In the genomic region with DNA sequence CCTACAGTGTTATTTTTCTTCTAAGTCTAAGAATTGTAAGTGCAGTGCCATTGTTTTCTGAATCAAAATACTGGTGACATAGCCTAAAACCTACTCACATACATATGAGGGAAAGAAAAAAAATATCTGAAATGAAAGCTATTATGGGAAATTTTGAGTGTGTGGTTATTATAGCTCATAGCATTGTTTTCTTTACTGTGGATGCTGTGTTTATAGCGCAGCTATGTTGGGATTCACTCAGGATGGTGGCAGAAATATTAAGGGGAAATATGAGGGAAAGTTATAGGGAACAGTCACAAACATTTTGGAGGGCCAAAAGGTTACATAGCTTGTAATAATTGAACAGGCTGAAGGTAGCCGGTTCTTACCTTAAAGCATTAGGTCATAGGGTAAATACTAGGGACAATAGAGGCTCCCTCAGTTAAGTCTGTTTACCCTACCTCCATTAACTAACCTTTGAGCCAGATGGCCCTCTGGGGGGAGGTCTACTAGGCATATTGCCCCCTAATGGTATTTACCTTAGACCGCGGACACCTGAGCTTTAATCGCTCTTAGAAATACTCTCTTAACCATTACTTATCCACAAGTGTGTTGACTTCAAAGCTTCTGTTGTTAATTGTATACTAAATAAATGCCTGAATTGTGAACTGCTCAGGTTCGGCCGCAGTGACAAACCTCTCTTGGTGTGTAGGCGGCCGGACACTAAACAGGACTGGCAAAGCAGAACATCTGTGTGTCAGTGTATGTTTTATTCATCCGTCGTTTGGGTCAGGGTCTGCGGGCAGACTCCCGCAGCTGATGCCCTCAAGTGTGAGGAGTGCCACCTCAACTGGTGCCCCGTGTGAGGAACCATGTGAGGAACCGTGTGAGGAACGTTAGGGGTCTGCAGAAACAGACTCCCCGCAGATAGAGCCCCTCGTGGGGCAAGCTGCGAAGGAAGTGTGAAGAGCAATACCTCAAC, we compare ENCODE assay signal across 1 cellular context.
TF ChIP-seq lines count a peak whose summit lies in the region.

No MANE protein-coding gene starts in this region.

TF ChIP-seq in HepG2, 621 proteins besides CTCF, POLR2A, EP300 and RAD21 (continued from another document and continues in another):
- TF ChIP-seq, protein P1, sequence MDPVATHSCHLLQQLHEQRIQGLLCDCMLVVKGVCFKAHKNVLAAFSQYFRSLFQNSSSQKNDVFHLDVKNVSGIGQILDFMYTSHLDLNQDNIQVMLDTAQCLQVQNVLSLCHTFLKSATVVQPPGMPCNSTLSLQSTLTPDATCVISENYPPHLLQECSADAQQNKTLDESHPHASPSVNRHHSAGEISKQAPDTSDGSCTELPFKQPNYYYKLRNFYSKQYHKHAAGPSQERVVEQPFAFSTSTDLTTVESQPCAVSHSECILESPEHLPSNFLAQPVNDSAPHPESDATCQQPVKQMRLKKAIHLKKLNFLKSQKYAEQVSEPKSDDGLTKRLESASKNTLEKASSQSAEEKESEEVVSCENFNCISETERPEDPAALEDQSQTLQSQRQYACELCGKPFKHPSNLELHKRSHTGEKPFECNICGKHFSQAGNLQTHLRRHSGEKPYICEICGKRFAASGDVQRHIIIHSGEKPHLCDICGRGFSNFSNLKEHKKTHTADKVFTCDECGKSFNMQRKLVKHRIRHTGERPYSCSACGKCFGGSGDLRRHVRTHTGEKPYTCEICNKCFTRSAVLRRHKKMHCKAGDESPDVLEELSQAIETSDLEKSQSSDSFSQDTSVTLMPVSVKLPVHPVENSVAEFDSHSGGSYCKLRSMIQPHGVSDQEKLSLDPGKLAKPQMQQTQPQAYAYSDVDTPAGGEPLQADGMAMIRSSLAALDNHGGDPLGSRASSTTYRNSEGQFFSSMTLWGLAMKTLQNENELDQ (CRISPR knock-in tag; IDR thresholded peaks at IDR 0.05; ENCODE audit: borderline replicate concordance), result no peak
- TF ChIP-seq ZNF776 (CRISPR knock-in tag; IDR thresholded peaks at IDR 0.05) (no peak), ZNF296 (CRISPR knock-in tag; conservative IDR thresholded peaks at IDR 0.05) (no peak), TOE1 (CRISPR knock-in tag; IDR thresholded peaks at IDR 0.05) (peak; percentile 79; the same call in 1 of the 2 replicates), MEF2D (CRISPR knock-in tag; IDR thresholded peaks at IDR 0.05) (peak; percentile 56; the same call in 1 of the 2 replicates), ZNF678 (CRISPR knock-in tag; IDR thresholded peaks at IDR 0.05) (no peak), STAG1 (CRISPR knock-in tag; IDR thresholded peaks at IDR 0.05) (peak; percentile 35; the same call in 1 of the 2 replicates), ZNF430 (CRISPR knock-in tag; IDR thresholded peaks at IDR 0.05) (peak; percentile 77; the same call in 1 of the 2 replicates), ZFYVE20 (CRISPR knock-in tag; IDR thresholded peaks at IDR 0.05; ENCODE audit: borderline replicate concordance, low read depth) (no peak), ADNP (CRISPR knock-in tag; IDR thresholded peaks at IDR 0.05) (no peak), SNAPC2 (CRISPR knock-in tag; IDR thresholded peaks at IDR 0.05) (0 out of 2 replicates have a peak, but pooled peaks have one; percentile 31), ZFP36L2 (CRISPR knock-in tag; IDR thresholded peaks at IDR 0.05) (no peak), RFX3 (CRISPR knock-in tag; IDR thresholded peaks at IDR 0.05) (no peak), ZNF782 (CRISPR knock-in tag; IDR thresholded peaks at IDR 0.05; ENCODE audit: borderline replicate concordance) (no peak), KDM6A (CRISPR knock-in tag; IDR thresholded peaks at IDR 0.05; ENCODE audit: low read depth) (peak; percentile 97), SP1 (IDR thresholded peaks at IDR 0.05) (no peak), SP1 (CRISPR knock-in tag; IDR thresholded peaks at IDR 0.05) (no peak), MTA3 (CRISPR knock-in tag; IDR thresholded peaks at IDR 0.05) (no peak), RFXAP (CRISPR knock-in tag; IDR thresholded peaks at IDR 0.05; ENCODE audit: borderline replicate concordance) (no peak), ZNF260 (CRISPR knock-in tag; IDR thresholded peaks at IDR 0.05; ENCODE audit: borderline replicate concordance, low read depth) (no peak), TSC22D2 (CRISPR knock-in tag; IDR thresholded peaks at IDR 0.05; ENCODE audit: borderline replicate concordance) (no peak), ZNF317 (CRISPR knock-in tag; IDR thresholded peaks at IDR 0.05) (0 out of 2 replicates have a peak, but pooled peaks have one; percentile 54), RCOR2 (CRISPR knock-in tag; IDR thresholded peaks at IDR 0.05) (peak; percentile 77), ZNF605 (CRISPR knock-in tag; IDR thresholded peaks at IDR 0.05) (peak; percentile 58), ZNF20 (CRISPR knock-in tag; IDR thresholded peaks at IDR 0.05) (no peak), ZNF547 (CRISPR knock-in tag; IDR thresholded peaks at IDR 0.05) (0 out of 2 replicates have a peak, but pooled peaks have one; percentile 30), ZNF337 (CRISPR knock-in tag; IDR thresholded peaks at IDR 0.05; ENCODE audit: borderline replicate concordance, low read depth) (no peak), SRSF9 (IDR thresholded peaks at IDR 0.05; ENCODE audit: borderline replicate concordance, insufficient read depth, low read depth, low read length, poor library complexity, severe bottlenecking) (no peak), RBM39 (IDR thresholded peaks at IDR 0.05; ENCODE audit: low read depth, low read length, poor library complexity, severe bottlenecking) (no peak), HOXD1 (CRISPR knock-in tag; IDR thresholded peaks at IDR 0.05) (peak; percentile 71; the same call in 1 of the 2 replicates), PLRG1 (conservative IDR thresholded peaks at IDR 0.05) (no peak), SIX1 (CRISPR knock-in tag; IDR thresholded peaks at IDR 0.05; ENCODE audit: borderline replicate concordance) (peak; percentile 84), NKX3-1 (CRISPR knock-in tag; IDR thresholded peaks at IDR 0.05) (peak; percentile 68; the same call in 1 of the 2 replicates), NR2F2 (IDR thresholded peaks at IDR 0.05; ENCODE audit: borderline replicate concordance, low read depth) (peak; percentile 94), SATB2 (CRISPR knock-in tag; IDR thresholded peaks at IDR 0.05) (peak; percentile 89; the same call in 1 of the 2 replicates), GATAD2A (CRISPR knock-in tag; IDR thresholded peaks at IDR 0.05) (peak; percentile 89)
- TF ChIP-seq, protein P2, sequence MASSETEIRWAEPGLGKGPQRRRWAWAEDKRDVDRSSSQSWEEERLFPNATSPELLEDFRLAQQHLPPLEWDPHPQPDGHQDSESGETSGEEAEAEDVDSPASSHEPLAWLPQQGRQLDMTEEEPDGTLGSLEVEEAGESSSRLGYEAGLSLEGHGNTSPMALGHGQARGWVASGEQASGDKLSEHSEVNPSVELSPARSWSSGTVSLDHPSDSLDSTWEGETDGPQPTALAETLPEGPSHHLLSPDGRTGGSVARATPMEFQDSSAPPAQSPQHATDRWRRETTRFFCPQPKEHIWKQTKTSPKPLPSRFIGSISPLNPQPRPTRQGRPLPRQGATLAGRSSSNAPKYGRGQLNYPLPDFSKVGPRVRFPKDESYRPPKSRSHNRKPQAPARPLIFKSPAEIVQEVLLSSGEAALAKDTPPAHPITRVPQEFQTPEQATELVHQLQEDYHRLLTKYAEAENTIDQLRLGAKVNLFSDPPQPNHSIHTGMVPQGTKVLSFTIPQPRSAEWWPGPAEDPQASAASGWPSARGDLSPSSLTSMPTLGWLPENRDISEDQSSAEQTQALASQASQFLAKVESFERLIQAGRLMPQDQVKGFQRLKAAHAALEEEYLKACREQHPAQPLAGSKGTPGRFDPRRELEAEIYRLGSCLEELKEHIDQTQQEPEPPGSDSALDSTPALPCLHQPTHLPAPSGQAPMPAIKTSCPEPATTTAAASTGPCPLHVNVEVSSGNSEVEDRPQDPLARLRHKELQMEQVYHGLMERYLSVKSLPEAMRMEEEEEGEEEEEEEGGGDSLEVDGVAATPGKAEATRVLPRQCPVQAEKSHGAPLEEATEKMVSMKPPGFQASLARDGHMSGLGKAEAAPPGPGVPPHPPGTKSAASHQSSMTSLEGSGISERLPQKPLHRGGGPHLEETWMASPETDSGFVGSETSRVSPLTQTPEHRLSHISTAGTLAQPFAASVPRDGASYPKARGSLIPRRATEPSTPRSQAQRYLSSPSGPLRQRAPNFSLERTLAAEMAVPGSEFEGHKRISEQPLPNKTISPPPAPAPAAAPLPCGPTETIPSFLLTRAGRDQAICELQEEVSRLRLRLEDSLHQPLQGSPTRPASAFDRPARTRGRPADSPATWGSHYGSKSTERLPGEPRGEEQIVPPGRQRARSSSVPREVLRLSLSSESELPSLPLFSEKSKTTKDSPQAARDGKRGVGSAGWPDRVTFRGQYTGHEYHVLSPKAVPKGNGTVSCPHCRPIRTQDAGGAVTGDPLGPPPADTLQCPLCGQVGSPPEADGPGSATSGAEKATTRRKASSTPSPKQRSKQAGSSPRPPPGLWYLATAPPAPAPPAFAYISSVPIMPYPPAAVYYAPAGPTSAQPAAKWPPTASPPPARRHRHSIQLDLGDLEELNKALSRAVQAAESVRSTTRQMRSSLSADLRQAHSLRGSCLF (CRISPR knock-in tag; IDR thresholded peaks at IDR 0.05; ENCODE audit: borderline replicate concordance), result no peak
- TF ChIP-seq, protein P3, sequence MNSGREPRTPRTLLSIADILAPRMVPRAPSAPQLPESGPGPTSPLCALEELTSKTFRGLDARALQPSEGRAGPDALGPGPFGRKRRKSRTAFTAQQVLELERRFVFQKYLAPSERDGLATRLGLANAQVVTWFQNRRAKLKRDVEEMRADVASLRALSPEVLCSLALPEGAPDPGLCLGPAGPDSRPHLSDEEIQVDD (CRISPR knock-in tag; IDR thresholded peaks at IDR 0.05; ENCODE audit: borderline replicate concordance), result no peak
- TF ChIP-seq, protein P4, sequence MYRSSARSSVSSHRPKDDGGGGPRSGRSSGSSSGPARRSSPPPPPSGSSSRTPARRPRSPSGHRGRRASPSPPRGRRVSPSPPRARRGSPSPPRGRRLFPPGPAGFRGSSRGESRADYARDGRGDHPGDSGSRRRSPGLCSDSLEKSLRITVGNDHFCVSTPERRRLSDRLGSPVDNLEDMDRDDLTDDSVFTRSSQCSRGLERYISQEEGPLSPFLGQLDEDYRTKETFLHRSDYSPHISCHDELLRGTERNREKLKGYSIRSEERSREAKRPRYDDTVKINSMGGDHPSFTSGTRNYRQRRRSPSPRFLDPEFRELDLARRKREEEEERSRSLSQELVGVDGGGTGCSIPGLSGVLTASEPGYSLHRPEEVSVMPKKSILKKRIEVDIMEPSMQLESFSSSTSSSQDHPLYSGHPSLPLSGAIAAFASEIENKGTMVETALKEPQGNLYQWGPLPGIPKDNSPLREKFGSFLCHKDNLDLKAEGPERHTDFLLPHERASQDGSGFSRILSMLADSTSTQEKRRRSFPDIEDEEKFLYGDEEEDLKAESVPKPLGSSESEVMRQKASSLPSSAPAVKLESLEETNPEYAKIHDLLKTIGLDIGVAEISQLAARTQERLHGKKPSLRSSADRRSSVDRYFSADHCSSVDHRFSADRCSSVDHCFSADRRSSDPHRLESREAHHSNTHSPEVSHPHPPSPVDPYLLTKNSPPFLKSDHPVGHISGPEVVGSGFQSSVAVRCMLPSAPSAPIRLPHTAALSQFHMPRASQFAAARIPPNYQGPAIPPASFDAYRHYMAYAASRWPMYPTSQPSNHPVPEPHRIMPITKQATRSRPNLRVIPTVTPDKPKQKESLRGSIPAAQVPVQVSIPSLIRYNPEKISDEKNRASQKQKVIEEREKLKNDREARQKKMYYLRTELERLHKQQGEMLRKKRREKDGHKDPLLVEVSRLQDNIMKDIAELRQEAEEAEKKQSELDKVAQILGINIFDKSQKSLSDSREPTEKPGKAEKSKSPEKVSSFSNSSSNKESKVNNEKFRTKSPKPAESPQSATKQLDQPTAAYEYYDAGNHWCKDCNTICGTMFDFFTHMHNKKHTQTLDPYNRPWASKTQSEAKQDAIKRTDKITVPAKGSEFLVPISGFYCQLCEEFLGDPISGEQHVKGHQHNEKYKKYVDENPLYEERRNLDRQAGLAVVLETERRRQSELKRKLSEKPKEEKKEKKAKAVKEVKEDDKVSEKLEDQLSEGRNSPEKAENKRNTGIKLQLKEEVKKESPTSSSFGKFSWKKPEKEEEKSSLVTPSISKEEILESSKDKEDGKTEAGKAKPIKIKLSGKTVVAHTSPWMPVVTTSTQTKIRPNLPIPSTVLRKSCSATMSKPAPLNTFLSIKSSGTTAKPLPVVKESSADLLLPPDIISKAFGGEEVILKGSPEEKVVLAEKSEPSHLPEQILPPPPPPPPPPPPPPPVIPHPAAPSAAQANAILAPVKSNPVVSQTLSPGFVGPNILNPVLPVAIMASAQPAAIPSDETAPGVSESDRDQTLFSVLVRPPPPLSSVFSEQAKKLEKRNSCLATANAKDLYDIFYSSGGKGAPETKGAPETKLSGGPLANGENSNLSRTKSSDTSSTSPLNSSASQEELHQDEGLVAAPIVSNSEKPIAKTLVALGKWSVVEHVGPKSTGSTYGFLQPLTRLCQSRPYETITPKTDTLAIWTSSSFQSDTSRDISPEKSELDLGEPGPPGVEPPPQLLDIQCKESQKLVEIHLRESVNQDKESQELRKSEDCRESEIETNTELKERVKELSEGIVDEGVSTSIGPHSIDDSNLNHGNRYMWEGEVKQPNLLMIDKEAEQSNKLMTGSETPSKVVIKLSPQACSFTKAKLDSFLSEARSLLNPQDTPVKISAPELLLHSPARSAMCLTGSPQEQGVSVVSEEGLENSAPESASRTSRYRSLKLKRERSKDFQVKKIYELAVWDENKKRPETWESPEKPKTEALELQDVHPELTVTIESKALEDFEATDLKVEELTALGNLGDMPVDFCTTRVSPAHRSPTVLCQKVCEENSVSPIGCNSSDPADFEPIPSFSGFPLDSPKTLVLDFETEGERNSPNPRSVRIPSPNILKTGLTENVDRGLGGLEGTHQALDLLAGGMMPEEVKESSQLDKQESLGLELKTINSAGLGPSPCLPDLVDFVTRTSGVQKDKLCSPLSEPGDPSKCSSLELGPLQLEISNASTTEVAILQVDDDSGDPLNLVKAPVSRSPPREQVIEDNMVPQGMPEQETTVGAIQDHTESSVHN (CRISPR knock-in tag; IDR thresholded peaks at IDR 0.05), result no peak
- TF ChIP-seq, protein P5, sequence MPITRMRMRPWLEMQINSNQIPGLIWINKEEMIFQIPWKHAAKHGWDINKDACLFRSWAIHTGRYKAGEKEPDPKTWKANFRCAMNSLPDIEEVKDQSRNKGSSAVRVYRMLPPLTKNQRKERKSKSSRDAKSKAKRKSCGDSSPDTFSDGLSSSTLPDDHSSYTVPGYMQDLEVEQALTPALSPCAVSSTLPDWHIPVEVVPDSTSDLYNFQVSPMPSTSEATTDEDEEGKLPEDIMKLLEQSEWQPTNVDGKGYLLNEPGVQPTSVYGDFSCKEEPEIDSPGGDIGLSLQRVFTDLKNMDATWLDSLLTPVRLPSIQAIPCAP (CRISPR knock-in tag; IDR thresholded peaks at IDR 0.05; ENCODE audit: low read depth), result no peak
- TF ChIP-seq, protein P6, sequence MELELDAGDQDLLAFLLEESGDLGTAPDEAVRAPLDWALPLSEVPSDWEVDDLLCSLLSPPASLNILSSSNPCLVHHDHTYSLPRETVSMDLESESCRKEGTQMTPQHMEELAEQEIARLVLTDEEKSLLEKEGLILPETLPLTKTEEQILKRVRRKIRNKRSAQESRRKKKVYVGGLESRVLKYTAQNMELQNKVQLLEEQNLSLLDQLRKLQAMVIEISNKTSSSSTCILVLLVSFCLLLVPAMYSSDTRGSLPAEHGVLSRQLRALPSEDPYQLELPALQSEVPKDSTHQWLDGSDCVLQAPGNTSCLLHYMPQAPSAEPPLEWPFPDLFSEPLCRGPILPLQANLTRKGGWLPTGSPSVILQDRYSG (CRISPR knock-in tag; IDR thresholded peaks at IDR 0.05), result no peak
- TF ChIP-seq, protein P7, sequence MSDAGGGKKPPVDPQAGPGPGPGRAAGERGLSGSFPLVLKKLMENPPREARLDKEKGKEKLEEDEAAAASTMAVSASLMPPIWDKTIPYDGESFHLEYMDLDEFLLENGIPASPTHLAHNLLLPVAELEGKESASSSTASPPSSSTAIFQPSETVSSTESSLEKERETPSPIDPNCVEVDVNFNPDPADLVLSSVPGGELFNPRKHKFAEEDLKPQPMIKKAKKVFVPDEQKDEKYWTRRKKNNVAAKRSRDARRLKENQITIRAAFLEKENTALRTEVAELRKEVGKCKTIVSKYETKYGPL (CRISPR knock-in tag; IDR thresholded peaks at IDR 0.05), result no peak
